ENCODE assay signal across 8 cellular contexts in genomic region chr17:18038861-18039534, GRCh38. TPM values are rescaled to one million over a fixed set of nuclear protein-coding genes. Genes with fewer than 3 reads are reported as not detected.
DNase-seq lines count a peak whose midpoint lies in the region; FAIRE-seq and TF ChIP-seq lines count a peak whose summit lies in the region.

Gene ATPAF2 (minus strand): TSS chr17:18039168. CDS start chr17:18039013, 155 bp downstream.
Gene GID4 (plus strand): TSS chr17:18039408. CDS start chr17:18039465, 57 bp downstream.

- peak within 1 kb of the TSS; percentile 98 for H3K18ac ChIP-seq in neuronal stem cell (ENCODE audit: low read length)

- no peak within 1 kb of the TSS for H3K4ac ChIP-seq in neuronal stem cell (ENCODE audit: low read length)

- peak within 1 kb of the TSS; percentile 43 for H2BK120ac ChIP-seq in neuronal stem cell (ENCODE audit: low read depth, low read length)

- H3K4me1 ChIP-seq in SJSA1 (replicated peaks) = peaks cover 16% of the 10 kb centered on the region
- H3K4me1 ChIP-seq in neuronal stem cell (ENCODE audit: control insufficient read depth in 2 of 2, insufficient read depth in 1 of 2, low read depth in 1 of 2, low read length in 2 of 2) = peaks cover 13 to 17% of the 10 kb centered on the region in 2 donors
- peaks cover 12 to 32% (median 31%) of the 10 kb centered on the region in 5 donors for H3K4me1 ChIP-seq in subcutaneous abdominal adipose tissue (ENCODE audit: control insufficient read depth in 5 of 5, insufficient read depth in 5 of 5, low read length in 5 of 5)

- H3K36me3 ChIP-seq in SJSA1 (peaks cover 3% of the 10 kb centered on the region; the same call in 1 of the 2 replicates), neuronal stem cell (replicated peaks in 1 of 2; ENCODE audit: control insufficient read depth in 2 of 2, insufficient read depth in 2 of 2, low read length in 2 of 2) (peaks cover 0 to 2% of the 10 kb centered on the region in 2 donors), subcutaneous abdominal adipose tissue (ENCODE audit: control insufficient read depth in 5 of 5, insufficient read depth in 5 of 5, low read length in 5 of 5) (no peaks in the 10 kb centered on the region)

- peak; percentile 97 for DNase-seq in GM04504 (ENCODE audit: low read depth)
- DNase-seq in HEK293T (ENCODE audit: extremely low spot score) = peak; percentile 99
- DNase-seq in MV-4-11 (lab: John Stamatoyannopoulos, UW) = peak; percentile 99
- DNase-seq in SJSA1 (ENCODE audit: low read depth in 1 of 2, low spot score in 2 of 2) = peak; percentile 97 to 99
- DNase-seq in activated naive CD4-positive, alpha-beta T cell treated with Interleukin-2 at 50 U/mL for 16 hours = peak; percentile 100
- peak; percentile 99 for DNase-seq in frontal cortex (ENCODE audit: low spot score in 2 of 2)
- peak; percentile 99 for DNase-seq in neuronal stem cell (ENCODE audit: low spot score)

- H3K4me3 ChIP-seq in SJSA1 (peak within 1 kb of the TSS; percentile 65), neuronal stem cell (ENCODE audit: low read length in 2 of 2) (peak within 1 kb of the TSS; percentile 72 to 99), subcutaneous abdominal adipose tissue (ENCODE audit: low read depth in 1 of 5, low read length in 5 of 5) (peak within 1 kb of the TSS; percentile 88 to 95 (median 93))

- POLR2A ChIA-PET in HEK293T (lab: Yijun Ruan, JAX) = no interaction called here

- H3K9me3 ChIP-seq in SJSA1 (replicated peaks) = no peaks in the 10 kb centered on the region
- H3K9me3 ChIP-seq in neuronal stem cell (replicated peaks in 1 of 2; ENCODE audit: control insufficient read depth in 2 of 2, insufficient read depth in 1 of 2, low read depth in 1 of 2, low read length in 2 of 2) = no peaks in the 10 kb centered on the region
- H3K9me3 ChIP-seq in subcutaneous abdominal adipose tissue (ENCODE audit: control insufficient read depth in 5 of 5, low read length in 5 of 5) = no peaks in the 10 kb centered on the region

- CTCF ChIA-PET in HEK293T (lab: Yijun Ruan, JAX) = interaction anchor here (0.8 kb wide), 1 partner anchor 191 kb away, joined by 3 read pairs; no protein-coding TSS in a partner anchor

- H2BK5ac ChIP-seq in neuronal stem cell (ENCODE audit: low read length) = peak within 1 kb of the TSS; percentile 88

- H3K14ac ChIP-seq in neuronal stem cell (ENCODE audit: low read length) = peak within 1 kb of the TSS; percentile 98

- peak; percentile 57 for FAIRE-seq in frontal cortex (lab: Jason Lieb, UNC)

- H2BK12ac ChIP-seq in neuronal stem cell (ENCODE audit: low read length) = no peak within 1 kb of the TSS

- peaks cover 7% of the 10 kb centered on the region for H3K79me1 ChIP-seq in neuronal stem cell (ENCODE audit: low read depth, low read length)

- peak within 1 kb of the TSS; percentile 73 for H2AK5ac ChIP-seq in neuronal stem cell (ENCODE audit: low read depth, low read length)

- no peak within 1 kb of the TSS for H4K8ac ChIP-seq in neuronal stem cell (ENCODE audit: low read depth, low read length)

- peak within 1 kb of the TSS; percentile 85 for H3K9ac ChIP-seq in neuronal stem cell (ENCODE audit: low read depth, low read length, poor library complexity)
- peak within 1 kb of the TSS; percentile 77 to 89 (median 81) for H3K9ac ChIP-seq in subcutaneous abdominal adipose tissue (ENCODE audit: low read length in 5 of 5)

- WGBS in neuronal stem cell (ENCODE audit: extremely low coverage in 2 of 2, insufficient read length in 2 of 2, insufficient replicate concordance in 1 of 2), 2 donors = no CpG with 5 or more reads among the region's 67 CpGs

- H4K91ac ChIP-seq in neuronal stem cell (ENCODE audit: low read depth, low read length, poor library complexity) = peak within 1 kb of the TSS; percentile 34

- H2AFZ ChIP-seq in neuronal stem cell (ENCODE audit: low read length) = peak within 1 kb of the TSS; percentile 91

- no peak within 1 kb of the TSS for H2BK15ac ChIP-seq in neuronal stem cell (ENCODE audit: low read length)

- H3K4me2 ChIP-seq in neuronal stem cell (ENCODE audit: insufficient read depth, low read length, poor library complexity, severe bottlenecking) = peak within 1 kb of the TSS; percentile 89

- H3K27ac ChIP-seq in SJSA1 = no peak within 1 kb of the TSS; the same call in 1 of the 2 replicates
- no peak within 1 kb of the TSS for H3K27ac ChIP-seq in neuronal stem cell (replicated peaks; ENCODE audit: low read length)
- H3K27ac ChIP-seq in subcutaneous abdominal adipose tissue (ENCODE audit: low read depth, low read length) = peak within 1 kb of the TSS; percentile 65

- H3K23ac ChIP-seq in neuronal stem cell (ENCODE audit: low read depth, low read length, poor library complexity) = peak within 1 kb of the TSS; percentile 90

- no peaks in the 10 kb centered on the region for H3K27me3 ChIP-seq in SJSA1 (replicated peaks)
- peaks cover 0 to 2% (median 0%) of the 10 kb centered on the region in 3 experiments for H3K27me3 ChIP-seq in neuronal stem cell (ENCODE audit: control insufficient read depth in 3 of 3, insufficient read depth in 3 of 3, low read depth in 1 of 3, low read length in 3 of 3)
- no peaks in the 10 kb centered on the region for H3K27me3 ChIP-seq in subcutaneous abdominal adipose tissue (ENCODE audit: control insufficient read depth in 5 of 5, insufficient read depth in 4 of 5, low read length in 5 of 5)

TF ChIP-seq in HEK293T, 16 proteins besides CTCF, POLR2A, EP300 and RAD21:
- TF ChIP-seq SUZ12 (IDR thresholded peaks at IDR 0.05) (no peak), CTBP1 (IDR thresholded peaks at IDR 0.05; ENCODE audit: borderline replicate concordance) (peak; percentile 31; the same call in 1 of the 2 replicates), SP1 (IDR thresholded peaks at IDR 0.05) (no peak), ARNT (IDR thresholded peaks at IDR 0.05) (no peak), PKNOX1 (IDR thresholded peaks at IDR 0.05) (peak; percentile 99), LEF1 (IDR thresholded peaks at IDR 0.05; ENCODE audit: borderline replicate concordance) (no peak), L3MBTL2 (conservative IDR thresholded peaks at IDR 0.05) (peak; percentile 71), ELF4 (IDR thresholded peaks at IDR 0.05) (peak; percentile 73), HDGF (IDR thresholded peaks at IDR 0.05; ENCODE audit: borderline replicate concordance) (no peak), FOXK2 (IDR thresholded peaks at IDR 0.05) (no peak), NFRKB (IDR thresholded peaks at IDR 0.05) (no peak)

RNA-seq across cellular contexts. Expression of gene ATPAF2, which starts in this region (rescaled TPM):
- 17.8 and 44.4 TPM in 2 replicates for total RNA-seq in SJSA1 (2014; rRNA removed; shearing (Covaris generic))
- 28.1 TPM for total RNA-seq in frontal cortex
- polyA plus RNA-seq in neuronal stem cell (2013, experiment 1 of 2) = 18.5 TPM
- polyA plus RNA-seq in neuronal stem cell (2013, experiment 2 of 2) = 19.0 TPM

RNA-seq across cellular contexts. Expression of gene GID4, which starts in this region (rescaled TPM):
- 2.0 and 4.4 TPM in 2 replicates for total RNA-seq in SJSA1 (2014; rRNA removed; shearing (Covaris generic))
- 7.7 TPM for total RNA-seq in frontal cortex
- polyA plus RNA-seq in neuronal stem cell (2013, experiment 1 of 2) = 9.7 TPM
- polyA plus RNA-seq in neuronal stem cell (2013, experiment 2 of 2) = 10.5 TPM
